Comparison of ENCODE assay signal across 17 cellular contexts in genomic region chr16:62732101-62732500, GRCh38.
DNase-seq lines count a peak whose midpoint lies in the region; ATAC-seq and TF ChIP-seq lines count a peak whose summit lies in the region.
"Had no signal": no experiment of that assay in that cellular context is flagged by ENCODE, and none has a peak within 500 bp of the region (broad histone marks: within the 10 kb centered on the region; RNA-seq: fewer than 3 reads in every experiment).

No MANE protein-coding gene starts in this region.

- no peaks in the 10 kb centered on the region for H3K27me3 ChIP-seq in neural cell (ENCODE audit: insufficient read depth, low read depth, low read length)
- H3K27me3 ChIP-seq: BLaER1 had no signal

- ATAC-seq in WTC11, result no peak
- no peak for ATAC-seq in GM21723 (IDR thresholded peaks at IDR 0.05; ENCODE audit: unreplicated experiment)
- ATAC-seq: CD8-positive, alpha-beta T cell; GM23338; HCT116 had no signal

- no peak overlapping the region for H3K4me3 ChIP-seq in neural cell (ENCODE audit: low read length)
- H3K4me3 ChIP-seq: BLaER1, GM23338 had no signal

- CTCF ChIA-PET in WTC11 (lab: Charles Lee), result no interaction called here

- H2AFZ ChIP-seq in neural cell (ENCODE audit: low read depth, low read length), result no peak overlapping the region
- H2AFZ ChIP-seq: GM23338 had no signal

- H3K4me1 Mint-ChIP-seq in endothelial cell (ENCODE audit: unreplicated experiment) (peaks cover 17% of the 10 kb centered on the region), WTC11 (peaks cover 1% of the 10 kb centered on the region; the same call in 1 of the 2 replicates)
- H3K4me1 Mint-ChIP-seq: B cell; CD4-positive, CD25-positive, alpha-beta regulatory T cell; GM23338 had no signal

- H3K9me2 ChIP-seq in neural cell (ENCODE audit: insufficient read depth, low read length), result no peaks in the 10 kb centered on the region

- H3K36me3 ChIP-seq in neural cell (ENCODE audit: insufficient read depth, low read length), result no peaks in the 10 kb centered on the region
- H3K36me3 ChIP-seq: BLaER1 had no signal

- H3K27ac ChIP-seq in neural cell (ENCODE audit: low read length), result peak overlapping the region; percentile 6
- H3K27ac ChIP-seq: 22Rv1, BLaER1, C4-2B had no signal

- no peaks in the 10 kb centered on the region for H3K79me2 ChIP-seq in neural cell (replicated peaks; ENCODE audit: insufficient read depth, low read length)

- peaks cover 4% of the 10 kb centered on the region for H3K27me3 Mint-ChIP-seq in endothelial cell (ENCODE audit: unreplicated experiment)
- H3K27me3 Mint-ChIP-seq in WTC11 (ENCODE audit: low read depth), result no peaks in the 10 kb centered on the region
- H3K27me3 Mint-ChIP-seq: B cell; CD4-positive, CD25-positive, alpha-beta regulatory T cell had no signal

- DNase-seq in DMS53 (lab: John Stamatoyannopoulos, UW) (peak; percentile 1), DMS53 treated with DMSO at 0.1 percent for 48 hours (lab: John Stamatoyannopoulos, UW; ENCODE audit: unreplicated experiment) (no peak), endothelial cell (ENCODE audit: low spot score) (no peak), WTC11 (ENCODE audit: low spot score) (no peak)
- DNase-seq: Caco-2; CD4-positive, CD25-positive, alpha-beta regulatory T cell; CD8-positive, alpha-beta T cell; DND-41; H9 had no signal

- peak; percentile 71 for TF ChIP-seq EP300 in neural cell (conservative IDR thresholded peaks at IDR 0.05; ENCODE audit: poor library complexity, severe bottlenecking)

- no peaks in the 10 kb centered on the region for H3F3A ChIP-seq in neural cell (ENCODE audit: insufficient read depth, low read length, poor library complexity, severe bottlenecking)

- H3K9me3 Mint-ChIP-seq in endothelial cell (ENCODE audit: unreplicated experiment) (peaks cover 5% of the 10 kb centered on the region), WTC11 (no peaks in the 10 kb centered on the region; the same call in 1 of the 2 replicates)
- H3K9me3 Mint-ChIP-seq: GM23338, H9 had no signal

- no peaks in the 10 kb centered on the region for H4K20me1 ChIP-seq in neural cell (ENCODE audit: insufficient read depth)
- H4K20me1 ChIP-seq: BLaER1 had no signal

- peaks cover 9% of the 10 kb centered on the region for H3K36me3 Mint-ChIP-seq in endothelial cell (ENCODE audit: low read depth, unreplicated experiment)
- H3K36me3 Mint-ChIP-seq in WTC11, result no peaks in the 10 kb centered on the region
- H3K36me3 Mint-ChIP-seq: CD4-positive, CD25-positive, alpha-beta regulatory T cell; CD8-positive, alpha-beta T cell had no signal

- TF ChIP-seq RAD21 in neural cell (conservative IDR thresholded peaks at IDR 0.05), result no peak

- H3K4me3 Mint-ChIP-seq in endothelial cell (ENCODE audit: unreplicated experiment) (no peak overlapping the region), WTC11 (no peak overlapping the region)
- H3K4me3 Mint-ChIP-seq: B cell; CD4-positive, CD25-positive, alpha-beta regulatory T cell; CD8-positive, alpha-beta T cell; GM23338; H9 had no signal

- TF ChIP-seq CTCF in endothelial cell (IDR thresholded peaks at IDR 0.05; ENCODE audit: unreplicated experiment) (no peak), neural cell (IDR thresholded peaks at IDR 0.05; ENCODE audit: poor library complexity, severe bottlenecking) (no peak), WTC11 (IDR thresholded peaks at IDR 0.05) (no peak)

- H3K27ac Mint-ChIP-seq in endothelial cell (ENCODE audit: unreplicated experiment) (peak overlapping the region; percentile 68), WTC11 (no peak overlapping the region)
- H3K27ac Mint-ChIP-seq: B cell; CD4-positive, CD25-positive, alpha-beta regulatory T cell; CD8-positive, alpha-beta T cell; GM23338; H9 had no signal

- H3K9me3 ChIP-seq in neural cell (ENCODE audit: low read length), result no peaks in the 10 kb centered on the region
- H3K9me3 ChIP-seq: BLaER1, Caco-2 had no signal

- no peak overlapping the region for H3K9ac ChIP-seq in neural cell (ENCODE audit: low read length)
- H3K9ac ChIP-seq: BLaER1 had no signal

- no peak overlapping the region for H3K4me2 ChIP-seq in neural cell (ENCODE audit: low read length)
- H3K4me2 ChIP-seq: BLaER1, GM23338 had no signal

- POLR2A ChIA-PET in WTC11 (lab: Charles Lee), result no interaction called here

TF ChIP-seq in neural cell, 6 proteins besides CTCF, POLR2A, EP300 and RAD21:
- TF ChIP-seq POLR2AphosphoS5 (IDR thresholded peaks at IDR 0.05) (peak; percentile 55), REST (IDR thresholded peaks at IDR 0.05; ENCODE audit: borderline replicate concordance) (no peak), MXI1 (conservative IDR thresholded peaks at IDR 0.05; ENCODE audit: poor library complexity, severe bottlenecking) (no peak)

TF ChIP-seq in WTC11, 78 proteins besides CTCF, POLR2A, EP300 and RAD21:
- no peak for TF ChIP-seq ZNF138 (CRISPR knock-in tag; conservative IDR thresholded peaks at IDR 0.05)
- TF ChIP-seq STAT6 (CRISPR knock-in tag; conservative IDR thresholded peaks at IDR 0.05; ENCODE audit: low read depth), result no peak
